In the genomic region with DNA sequence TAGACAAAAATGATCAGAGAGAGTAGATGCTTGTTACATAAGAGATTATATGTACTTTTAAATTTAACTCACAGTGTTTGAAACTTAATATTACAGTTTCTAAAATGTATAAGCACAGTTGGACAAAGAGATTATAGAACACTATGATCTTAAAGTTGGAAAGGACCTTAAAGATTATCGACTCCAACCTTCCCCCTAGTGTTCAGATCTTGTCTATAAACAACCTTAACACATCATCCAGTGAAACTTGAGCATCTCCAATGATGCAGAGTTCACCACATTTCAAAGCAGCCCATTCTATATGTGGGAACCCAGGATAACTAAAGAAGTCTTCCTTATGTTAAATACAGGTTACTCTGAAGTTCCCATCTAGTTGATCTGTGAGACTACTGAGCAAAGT, we compare ENCODE assay signal across 1 cellular context.
TF ChIP-seq lines count a peak whose summit lies in the region.

No MANE protein-coding gene starts in this region.

TF ChIP-seq in H1, 55 proteins besides CTCF, POLR2A, EP300 and RAD21:
- TF ChIP-seq GTF2F1 (IDR thresholded peaks at IDR 0.05; ENCODE audit: borderline replicate concordance, low read depth, low read length), result no peak
- TF ChIP-seq SIRT6 (IDR thresholded peaks at IDR 0.05; ENCODE audit: low read length), result no peak
- TF ChIP-seq RXRA (IDR thresholded peaks at IDR 0.05; ENCODE audit: insufficient read depth, low read depth, low read length), result no peak
- TF ChIP-seq TCF12 (IDR thresholded peaks at IDR 0.05; ENCODE audit: low read depth, low read length), result no peak
- TF ChIP-seq POU5F1 (IDR thresholded peaks at IDR 0.05; ENCODE audit: low read depth, low read length), result no peak
- no peak for TF ChIP-seq TEAD4 (IDR thresholded peaks at IDR 0.05; ENCODE audit: low read depth, low read length)
- no peak for TF ChIP-seq RNF2 (IDR thresholded peaks at IDR 0.05; ENCODE audit: borderline replicate concordance, low read depth, low read length, missing control alignments, poor library complexity, severe bottlenecking)
- TF ChIP-seq, protein P1, sequence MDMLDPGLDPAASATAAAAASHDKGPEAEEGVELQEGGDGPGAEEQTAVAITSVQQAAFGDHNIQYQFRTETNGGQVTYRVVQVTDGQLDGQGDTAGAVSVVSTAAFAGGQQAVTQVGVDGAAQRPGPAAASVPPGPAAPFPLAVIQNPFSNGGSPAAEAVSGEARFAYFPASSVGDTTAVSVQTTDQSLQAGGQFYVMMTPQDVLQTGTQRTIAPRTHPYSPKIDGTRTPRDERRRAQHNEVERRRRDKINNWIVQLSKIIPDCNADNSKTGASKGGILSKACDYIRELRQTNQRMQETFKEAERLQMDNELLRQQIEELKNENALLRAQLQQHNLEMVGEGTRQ (IDR thresholded peaks at IDR 0.05; ENCODE audit: low read length), result no peak
- TF ChIP-seq RBBP5 (IDR thresholded peaks at IDR 0.05; ENCODE audit: borderline replicate concordance, low read depth, low read length), result no peak
- no peak for TF ChIP-seq TAF1 (IDR thresholded peaks at IDR 0.05; ENCODE audit: low read depth, low read length)
- no peak for TF ChIP-seq SRF (IDR thresholded peaks at IDR 0.05; ENCODE audit: low read depth, low read length)
- TF ChIP-seq KDM1A (IDR thresholded peaks at IDR 0.05; ENCODE audit: borderline replicate concordance, low read length), result no peak
- TF ChIP-seq, protein P2, sequence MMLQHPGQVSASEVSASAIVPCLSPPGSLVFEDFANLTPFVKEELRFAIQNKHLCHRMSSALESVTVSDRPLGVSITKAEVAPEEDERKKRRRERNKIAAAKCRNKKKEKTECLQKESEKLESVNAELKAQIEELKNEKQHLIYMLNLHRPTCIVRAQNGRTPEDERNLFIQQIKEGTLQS (IDR thresholded peaks at IDR 0.05; ENCODE audit: insufficient read depth, low read depth, low read length), result no peak
- TF ChIP-seq TBP (IDR thresholded peaks at IDR 0.05; ENCODE audit: low read depth, low read length), result no peak
TF ChIP-seq in H1: peak in this region for 0.
